In genomic region chr17:7219812-7220592, GRCh38 we compare ENCODE assay signal across 8 cellular contexts. TPM values are rescaled to one million over a fixed set of nuclear protein-coding genes. Genes with fewer than 3 reads are reported as not detected.
A peak's percentile ranks its signal among the peaks of the same experiment; 100 is the strongest.
DNase-seq lines count a peak whose midpoint lies in the region; ATAC-seq and TF ChIP-seq lines count a peak whose summit lies in the region.

ACADVL (plus strand) TSS chr17:7219938; CDS start chr17:7219985, 47 bp downstream.
DLG4 (minus strand) TSS chr17:7219836.

- DNase-seq in DND-41 (peak; percentile 80), GM23338 (ENCODE audit: low spot score) (peak; percentile 95), NB4 (ENCODE audit: low read depth) (peak; percentile 85), UCSD-AML1 (lab: John Stamatoyannopoulos, UW; ENCODE audit: unreplicated experiment) (peak; percentile 82), gastrocnemius medialis (peak; percentile 89 to 92), NCI-H187 (lab: John Stamatoyannopoulos, UW) (no peak)

- H3K9me3 Mint-ChIP-seq in GM23338 = no peaks in the 10 kb centered on the region; the same call in 1 of the 3 replicates
- peaks cover 0 to 2% (median 0%) of the 10 kb centered on the region in 5 experiments for H3K9me3 Mint-ChIP-seq in brain

- peaks cover 68% of the 10 kb centered on the region for H3K4me1 ChIP-seq in DND-41 (ENCODE audit: insufficient read depth, low read length)
- peaks cover 44% of the 10 kb centered on the region for H3K4me1 ChIP-seq in GM23338 (ENCODE audit: insufficient read depth)
- H3K4me1 ChIP-seq in gastrocnemius medialis = peaks cover 57 to 70% of the 10 kb centered on the region in 2 donors

- H2AFZ ChIP-seq in DND-41 (ENCODE audit: low read depth, low read length) (peak within 1 kb of the TSS; percentile 62), GM23338 (peak within 1 kb of the TSS; percentile 90; the same call in 1 of the 2 replicates)

- H3K27me3 Mint-ChIP-seq in GM23338 (ENCODE audit: insufficient read depth, low read depth, poor library complexity) = peaks cover 45% of the 10 kb centered on the region
- peaks cover 13% of the 10 kb centered on the region for H3K27me3 Mint-ChIP-seq in brain

- peaks cover 23% of the 10 kb centered on the region for H3F3A ChIP-seq in GM23338 (replicated peaks; ENCODE audit: low read depth)

- H3K4me1 Mint-ChIP-seq in GM23338 = peaks cover 49% of the 10 kb centered on the region
- peaks cover 63% of the 10 kb centered on the region for H3K4me1 Mint-ChIP-seq in brain

- H3K4me2 ChIP-seq in DND-41 (ENCODE audit: insufficient read depth, low read length) = peak within 1 kb of the TSS; percentile 88
- peak within 1 kb of the TSS; percentile 92 for H3K4me2 ChIP-seq in GM23338

- H3K4me3 Mint-ChIP-seq in GM23338 (peak within 1 kb of the TSS; percentile 91), brain (peak within 1 kb of the TSS; percentile 91 to 96 (median 95))

- H3K36me3 ChIP-seq in DND-41 (ENCODE audit: insufficient read depth, low read length) = peaks cover 43% of the 10 kb centered on the region
- H3K36me3 ChIP-seq in GM23338 (ENCODE audit: insufficient read depth) = peaks cover 9% of the 10 kb centered on the region; the same call in 1 of the 2 replicates
- H3K36me3 ChIP-seq in gastrocnemius medialis = peaks cover 0 to 43% of the 10 kb centered on the region in 2 donors

- no peaks in the 10 kb centered on the region for H3K27me3 ChIP-seq in DND-41 (ENCODE audit: insufficient read depth, low read length, poor library complexity)
- H3K27me3 ChIP-seq in GM23338 (ENCODE audit: insufficient read depth) = no peaks in the 10 kb centered on the region
- no peaks in the 10 kb centered on the region for H3K27me3 ChIP-seq in gastrocnemius medialis

- TF ChIP-seq POLR2A in NB4 (IDR thresholded peaks at IDR 0.05; ENCODE audit: extremely low read depth, insufficient read length) (peak; percentile 50), gastrocnemius medialis (IDR thresholded peaks at IDR 0.05) (peak; percentile 94 to 95)

- H3K79me2 ChIP-seq in DND-41 (ENCODE audit: insufficient read depth, low read length) (peaks cover 39% of the 10 kb centered on the region), GM23338 (replicated peaks; ENCODE audit: insufficient read depth) (peaks cover 12% of the 10 kb centered on the region)

- H3K9me3 ChIP-seq in DND-41 (ENCODE audit: insufficient read depth, low read length, severe bottlenecking) = no peaks in the 10 kb centered on the region
- H3K9me3 ChIP-seq in gastrocnemius medialis = no peaks in the 10 kb centered on the region

- in situ Hi-C loops in gastrocnemius medialis (cut with MboI; ENCODE audit: low sequenced_read_pairs in 4 of 4) = no loop called here

- H3K27ac Mint-ChIP-seq in GM23338 (peak within 1 kb of the TSS; percentile 89), brain (peak within 1 kb of the TSS; percentile 96 to 100 (median 99))

- ATAC-seq in DND-41 (ENCODE audit: insufficient read depth, low read depth) (peak; percentile 75), GM23338 (peak; percentile 69), gastrocnemius medialis (peak; percentile 71 to 77)

- H3K4me3 ChIP-seq in DND-41 (ENCODE audit: low read depth in 1 of 2, low read length in 2 of 2) (peak within 1 kb of the TSS; percentile 67 to 85), GM23338 (peak within 1 kb of the TSS; percentile 83), NB4 (ENCODE audit: low read depth, low read length) (peak within 1 kb of the TSS; percentile 79), iPS-11a (ENCODE audit: low read depth, low read length) (peak within 1 kb of the TSS; percentile 91), gastrocnemius medialis (peak within 1 kb of the TSS; percentile 75 to 90 (median 84))

- intact Hi-C loops in gastrocnemius medialis (cut with DNase I; ENCODE audit: low total_unique reads) = loop anchor here (1.0 to 10.0 kb wide), 3 partner anchors 15 to 615 kb away; partner anchors contain the start of genes DVL2 and KDM6B

- H3K36me3 Mint-ChIP-seq in GM23338 (ENCODE audit: low read depth) (peaks cover 44% of the 10 kb centered on the region), brain (peaks cover 9% of the 10 kb centered on the region)

- H4K20me1 ChIP-seq in DND-41 (ENCODE audit: insufficient read depth, low read length) (peaks cover 35% of the 10 kb centered on the region), GM23338 (replicated peaks; ENCODE audit: insufficient read depth) (peaks cover 22% of the 10 kb centered on the region)

- H3K27ac ChIP-seq in DND-41 (ENCODE audit: low read length) (peak within 1 kb of the TSS; percentile 91), GM23338 (ENCODE audit: low read depth) (no peak within 1 kb of the TSS), gastrocnemius medialis (peak within 1 kb of the TSS; percentile 91 to 99 (median 96))

- peak within 1 kb of the TSS; percentile 89 for H3K9ac ChIP-seq in DND-41 (ENCODE audit: low read depth, low read length)

- TF ChIP-seq CTCF in DND-41 (IDR thresholded peaks at IDR 0.05; ENCODE audit: borderline replicate concordance, extremely low read depth, low read length, poor library complexity, severe bottlenecking) (no peak), GM23338 (conservative IDR thresholded peaks at IDR 0.05; ENCODE audit: low read depth in 2 of 2) (no peak), NB4 (IDR thresholded peaks at IDR 0.05; ENCODE audit: low read depth, low read length) (no peak), brain (conservative IDR thresholded peaks at IDR 0.05) (no peak), gastrocnemius medialis (IDR thresholded peaks at IDR 0.05 in 4 of 5, conservative IDR thresholded peaks at IDR 0.05 in 1 of 5) (no peak)

- H3K9me2 ChIP-seq in GM23338 (ENCODE audit: insufficient read depth) = no peaks in the 10 kb centered on the region

TF ChIP-seq in GM23338, 12 proteins besides CTCF, POLR2A, EP300 and RAD21 (continues in another document):
- TF ChIP-seq EZH2 (IDR thresholded peaks at IDR 0.05; ENCODE audit: low read depth, unreplicated experiment) = no peak
- TF ChIP-seq ETS1 (IDR thresholded peaks at IDR 0.05) = peak; percentile 89
- TF ChIP-seq POLR2AphosphoS5 (IDR thresholded peaks at IDR 0.05; ENCODE audit: low read depth) = peak; percentile 86
- TF ChIP-seq, protein P1, sequence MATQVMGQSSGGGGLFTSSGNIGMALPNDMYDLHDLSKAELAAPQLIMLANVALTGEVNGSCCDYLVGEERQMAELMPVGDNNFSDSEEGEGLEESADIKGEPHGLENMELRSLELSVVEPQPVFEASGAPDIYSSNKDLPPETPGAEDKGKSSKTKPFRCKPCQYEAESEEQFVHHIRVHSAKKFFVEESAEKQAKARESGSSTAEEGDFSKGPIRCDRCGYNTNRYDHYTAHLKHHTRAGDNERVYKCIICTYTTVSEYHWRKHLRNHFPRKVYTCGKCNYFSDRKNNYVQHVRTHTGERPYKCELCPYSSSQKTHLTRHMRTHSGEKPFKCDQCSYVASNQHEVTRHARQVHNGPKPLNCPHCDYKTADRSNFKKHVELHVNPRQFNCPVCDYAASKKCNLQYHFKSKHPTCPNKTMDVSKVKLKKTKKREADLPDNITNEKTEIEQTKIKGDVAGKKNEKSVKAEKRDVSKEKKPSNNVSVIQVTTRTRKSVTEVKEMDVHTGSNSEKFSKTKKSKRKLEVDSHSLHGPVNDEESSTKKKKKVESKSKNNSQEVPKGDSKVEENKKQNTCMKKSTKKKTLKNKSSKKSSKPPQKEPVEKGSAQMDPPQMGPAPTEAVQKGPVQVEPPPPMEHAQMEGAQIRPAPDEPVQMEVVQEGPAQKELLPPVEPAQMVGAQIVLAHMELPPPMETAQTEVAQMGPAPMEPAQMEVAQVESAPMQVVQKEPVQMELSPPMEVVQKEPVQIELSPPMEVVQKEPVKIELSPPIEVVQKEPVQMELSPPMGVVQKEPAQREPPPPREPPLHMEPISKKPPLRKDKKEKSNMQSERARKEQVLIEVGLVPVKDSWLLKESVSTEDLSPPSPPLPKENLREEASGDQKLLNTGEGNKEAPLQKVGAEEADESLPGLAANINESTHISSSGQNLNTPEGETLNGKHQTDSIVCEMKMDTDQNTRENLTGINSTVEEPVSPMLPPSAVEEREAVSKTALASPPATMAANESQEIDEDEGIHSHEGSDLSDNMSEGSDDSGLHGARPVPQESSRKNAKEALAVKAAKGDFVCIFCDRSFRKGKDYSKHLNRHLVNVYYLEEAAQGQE (IDR thresholded peaks at IDR 0.05; ENCODE audit: unreplicated experiment) = no peak
- TF ChIP-seq STAT1 (IDR thresholded peaks at IDR 0.05; ENCODE audit: unreplicated experiment) = no peak

RNA-seq across cellular contexts. Expression of gene ACADVL, which starts in this region (rescaled TPM):
- total RNA-seq in GM23338 (2014; rRNA removed; shearing (Covaris generic)) = 108 and 152 TPM in 2 replicates
- polyA plus RNA-seq in GM23338 (2016; fragmentation: Nextera tagmentation; extraction: Ambion mirVana) (139 and 156 TPM in 2 replicates), brain (ENCODE audit: insufficient read depth, low read depth, low replicate concordance) (229 TPM)
- 1,000 to 10,000 TPM in 3 of 4 donors, 100 to 1,000 TPM in 1; 771 to 1,217 (median 1,086) TPM for total RNA-seq in gastrocnemius medialis

RNA-seq across cellular contexts. Expression of gene DLG4, which starts in this region (rescaled TPM):
- 28.7 and 31.0 TPM in 2 replicates for total RNA-seq in GM23338 (2014; rRNA removed; shearing (Covaris generic))
- polyA plus RNA-seq in GM23338 (2016; fragmentation: Nextera tagmentation; extraction: Ambion mirVana) (7.7 and 11.1 TPM in 2 replicates), brain (ENCODE audit: insufficient read depth, low read depth, low replicate concordance) (109 TPM)
- total RNA-seq in gastrocnemius medialis = 1 to 10 TPM; 3.5 to 6.7 (median 5.3) TPM

Comparison
In these comparisons a context has a peak if more than half of its experiments do, and no peak if none do; other contexts are left out.
1. DNase-seq: peak in DND-41 (single experiment), GM23338 (single experiment), NB4 (single experiment), UCSD-AML1 (single experiment) and gastrocnemius medialis (2 of 2); none in NCI-H187 (0 of 2).
2. Peak in every context shown above with its lines, with median percentiles within 50 percentile points of each other: ATAC-seq and H3K4me3 ChIP-seq.